Comparison of ENCODE assay signal across 17 cellular contexts in the genomic region with DNA sequence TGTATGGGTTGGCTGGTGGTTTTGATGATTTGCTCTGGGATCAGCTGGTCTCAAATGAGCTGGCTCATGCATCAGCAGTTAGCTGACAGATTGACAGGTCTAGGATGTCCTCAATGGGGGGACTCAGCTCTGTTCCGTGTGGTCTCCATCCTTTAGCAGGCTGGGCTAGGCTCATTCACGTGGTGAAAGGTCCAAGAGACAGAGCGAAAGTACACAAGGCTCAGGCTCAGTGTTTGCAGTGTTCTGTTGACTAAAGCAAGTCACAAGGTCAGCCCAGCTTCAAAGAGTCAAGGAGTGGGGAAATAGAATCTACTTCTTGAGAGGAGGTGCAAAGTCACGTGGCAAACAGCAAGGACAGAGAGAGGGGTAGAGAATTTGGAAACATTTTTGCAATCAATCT.
DNase-seq lines count a peak whose midpoint lies in the region; ATAC-seq, FAIRE-seq and TF ChIP-seq lines count a peak whose summit lies in the region.
"Had no signal": no experiment of that assay in that cellular context is flagged by ENCODE, and none has a peak within 500 bp of the region (broad histone marks: within the 10 kb centered on the region; RNA-seq: fewer than 3 reads in every experiment).

No MANE protein-coding gene starts in this region.

- no peak overlapping the region for H4K5ac ChIP-seq in H1 (ENCODE audit: insufficient read length, low read depth, low read length)

- no peaks in the 10 kb centered on the region for H3K23me2 ChIP-seq in H1 (ENCODE audit: low read depth, low read length)

- H3K79me2 ChIP-seq in MM.1S (ENCODE audit: low read length) (no peaks in the 10 kb centered on the region), H1 (ENCODE audit: control insufficient read depth in 1 of 2, insufficient read depth in 2 of 2, low read length in 2 of 2) (no peaks in the 10 kb centered on the region)

- TF ChIP-seq POLR2A in H1 (IDR thresholded peaks at IDR 0.05; ENCODE audit: control extremely low read depth in 1 of 2, low read depth in 2 of 2, low read length in 2 of 2), result no peak
- TF ChIP-seq POLR2A in stomach (IDR thresholded peaks at IDR 0.05), result no peak

- H3K4ac ChIP-seq in H1 (replicated peaks; ENCODE audit: insufficient read length, low read depth, low read length), result no peak overlapping the region

- H3K9ac ChIP-seq in MM.1S (ENCODE audit: low read length), result no peak overlapping the region
- no peak overlapping the region for H3K9ac ChIP-seq in H1 (replicated peaks in 1 of 4; ENCODE audit: extremely low read depth in 1 of 4, low read depth in 3 of 4, low read length in 3 of 4)
- H3K9ac ChIP-seq: BLaER1 treated with 17β-estradiol and CSF1 and Interleukin-3, amounts not matched to agents 10 nM and 100 nM had no signal

- no peaks in the 10 kb centered on the region for H3K36me3 Mint-ChIP-seq in effector memory CD8-positive, alpha-beta T cell (ENCODE audit: insufficient read depth)
- H3K36me3 Mint-ChIP-seq: CD4-positive, CD25-positive, alpha-beta regulatory T cell had no signal

- peaks cover 12 to 14% of the 10 kb centered on the region in 2 donors for H3K4me1 Mint-ChIP-seq in effector memory CD8-positive, alpha-beta T cell (ENCODE audit: low read depth in 2 of 2)

- H2BK12ac ChIP-seq in H1 (ENCODE audit: low read depth, low read length), result peak overlapping the region; percentile 45; the same call in 1 of the 2 replicates

- H2BK15ac ChIP-seq in H1 (ENCODE audit: low read length), result 0 out of 2 replicates have a peak overlapping the region, but pooled peaks have one; percentile 16

- TF ChIP-seq RAD21 in H1 (IDR thresholded peaks at IDR 0.05 in 1 of 2, conservative IDR thresholded peaks at IDR 0.05 in 1 of 2; ENCODE audit: low read depth in 2 of 2, low read length in 2 of 2), result no peak

- no peak overlapping the region for H2BK120ac ChIP-seq in H1 (replicated peaks; ENCODE audit: low read depth, low read length)

- H3K4me1 ChIP-seq in MM.1S (ENCODE audit: low read length) (no peaks in the 10 kb centered on the region), H1 (replicated peaks in 1 of 4; ENCODE audit: control insufficient read depth in 3 of 4, insufficient read depth in 4 of 4, low read length in 3 of 4) (peaks cover 0 to 5% (median 3%) of the 10 kb centered on the region in 4 experiments; a peak in 5 of 7 replicates), lung (ENCODE audit: control insufficient read depth in 2 of 2, insufficient read depth in 2 of 2, low read length in 2 of 2) (peaks cover 0 to 3% of the 10 kb centered on the region in 2 donors), stomach (peaks cover 0 to 3% (median 0%) of the 10 kb centered on the region in 4 donors)
- H3K4me1 ChIP-seq: BLaER1 treated with 17β-estradiol and CSF1 and Interleukin-3, amounts not matched to agents 10 nM and 100 nM had no signal

- no peak overlapping the region for H3K4me3 Mint-ChIP-seq in effector memory CD8-positive, alpha-beta T cell
- H3K4me3 Mint-ChIP-seq: CD4-positive, CD25-positive, alpha-beta regulatory T cell had no signal

- H2BK5ac ChIP-seq in H1 (ENCODE audit: low read depth, low read length), result 0 out of 2 replicates have a peak overlapping the region, but pooled peaks have one; percentile 32

- DNase-seq in MM.1S (no peak), H1 (ENCODE audit: low read depth in 1 of 2, low spot score in 2 of 2) (no peak), lung (ENCODE audit: low spot score) (no peak), stomach (peak; percentile 26)
- DNase-seq in effector memory CD8-positive, alpha-beta T cell, result no peak
- DNase-seq: ACHN; CD4-positive, CD25-positive, alpha-beta regulatory T cell; DMS79; IMR-90 had no signal

- no peak for FAIRE-seq in H1 (lab: Jason Lieb, UNC)
- FAIRE-seq: GM12892, GM19239, H54 had no signal

- H2AFZ ChIP-seq in MM.1S (ENCODE audit: low read length) (0 out of 2 replicates have a peak overlapping the region, but pooled peaks have one; percentile 24), H1 (ENCODE audit: low read length) (no peak overlapping the region)

- H3K9me3 ChIP-seq in MM.1S (replicated peaks; ENCODE audit: insufficient read depth, low read length), result no peaks in the 10 kb centered on the region
- H3K9me3 ChIP-seq in H1 (ENCODE audit: insufficient read depth in 2 of 2, low read depth in 1 of 2, low read length in 1 of 2), result peaks cover 7% of the 10 kb centered on the region in 2 experiments; a peak in 2 of 4 replicates
- H3K9me3 ChIP-seq in lung (ENCODE audit: control insufficient read depth in 2 of 2, insufficient read depth in 1 of 2, low read length in 1 of 2), result no peaks in the 10 kb centered on the region
- H3K9me3 ChIP-seq in stomach, result no peaks in the 10 kb centered on the region

- no peak overlapping the region for H3K27ac ChIP-seq in MM.1S (ENCODE audit: low read length)
- no peak overlapping the region for H3K27ac ChIP-seq in H1 (ENCODE audit: low read depth, low read length)
- H3K27ac ChIP-seq in lung (ENCODE audit: low read depth in 1 of 2, low read length in 1 of 2), result no peak overlapping the region
- no peak overlapping the region for H3K27ac ChIP-seq in stomach
- H3K27ac ChIP-seq: BLaER1 treated with 17β-estradiol and CSF1 and Interleukin-3, amounts not matched to agents 10 nM and 100 nM; HL-60 had no signal

- H3K18ac ChIP-seq in H1 (ENCODE audit: extremely low read depth, low read length), result no peak overlapping the region

- ATAC-seq in lung (ENCODE audit: insufficient read depth, low FRiP score) (no peak), GM21737 (IDR thresholded peaks at IDR 0.05; ENCODE audit: unreplicated experiment) (no peak), HG03378 (IDR thresholded peaks at IDR 0.05; ENCODE audit: unreplicated experiment) (no peak)
- ATAC-seq in effector memory CD8-positive, alpha-beta T cell (replicated peaks), result no peak
- ATAC-seq: HCT116 had no signal

- no peak for TF ChIP-seq CTCF in MM.1S (IDR thresholded peaks at IDR 0.05; ENCODE audit: low read length)
- no peak for TF ChIP-seq CTCF in H1 (IDR thresholded peaks at IDR 0.05; ENCODE audit: control extremely low read depth in 1 of 3, insufficient read depth in 1 of 3, low read depth in 1 of 3, low read length in 3 of 3)
- no peak for TF ChIP-seq CTCF in lung (IDR thresholded peaks at IDR 0.05; ENCODE audit: control extremely low read depth, extremely low read depth)
- no peak for TF ChIP-seq CTCF in stomach (IDR thresholded peaks at IDR 0.05)

- intact Hi-C loops in stomach (cut with DNase I; ENCODE audit: low total_unique reads), result no loop called here

- CTCF ChIA-PET in H1 (lab: Charles Lee; ENCODE audit: partially characterized antibody), result interaction anchor here (0.9 kb wide), 1 partner anchor 172 kb away, joined by 3 read pairs; no protein-coding TSS in a partner anchor

- H3K4me3 ChIP-seq in MM.1S (ENCODE audit: low read length) (no peak overlapping the region), H1 (ENCODE audit: extremely low read depth in 1 of 4, insufficient read depth in 2 of 4, low read depth in 3 of 4, low read length in 4 of 4) (no peak overlapping the region), lung (peak overlapping the region; percentile 3), stomach (no peak overlapping the region)
- H3K4me3 ChIP-seq: BLaER1 treated with 17β-estradiol and CSF1 and Interleukin-3, amounts not matched to agents 10 nM and 100 nM had no signal

- H4K8ac ChIP-seq in H1 (ENCODE audit: extremely low read depth, insufficient read depth, low read length), result no peak overlapping the region

- WGBS in H1 (ENCODE audit: extremely low coverage in 1 of 2, insufficient coverage in 1 of 2, insufficient read length in 1 of 2, insufficient replicate concordance in 2 of 2, low coverage in 1 of 2, low lambda C conversion rate in 2 of 2, missing lambda C conversion rate in 1 of 2), 2 experiments, result 89% methylated on average over 4 of the region's 4 CpGs; no CpG with 5 or more reads in 1 of the 2 experiments
- WGBS in lung, 2 donors, result 61 to 77% methylated on average over 4 of the region's 4 CpGs
- 32 to 64% (median 45%) methylated on average over 4 of the region's 4 CpGs for WGBS in stomach, 5 donors

- no peak overlapping the region for H3K14ac ChIP-seq in H1 (ENCODE audit: insufficient read length)

- no peak for TF ChIP-seq EP300 in H1 (IDR thresholded peaks at IDR 0.05; ENCODE audit: borderline replicate concordance in 1 of 2, low read depth in 2 of 2, low read length in 2 of 2)
- no peak for TF ChIP-seq EP300 in stomach (IDR thresholded peaks at IDR 0.05)

- H2BK20ac ChIP-seq in H1 (ENCODE audit: low read length), result peak overlapping the region; percentile 44; the same call in 1 of the 2 replicates

- H3K23ac ChIP-seq in H1 (ENCODE audit: insufficient read length), result no peak overlapping the region

- no peak overlapping the region for H3K56ac ChIP-seq in H1 (replicated peaks; ENCODE audit: insufficient read length, low read depth, low read length)

- H3K27me3 ChIP-seq in MM.1S (replicated peaks; ENCODE audit: insufficient read depth, low read length) (no peaks in the 10 kb centered on the region), H1 (replicated peaks in 1 of 4; ENCODE audit: control insufficient read depth in 3 of 4, extremely low read depth in 1 of 4, insufficient read depth in 3 of 4, low read length in 3 of 4) (no peaks in the 10 kb centered on the region), lung (ENCODE audit: control insufficient read depth, insufficient read depth) (no peaks in the 10 kb centered on the region), stomach (no peaks in the 10 kb centered on the region)
- H3K27me3 ChIP-seq: BLaER1 treated with 17β-estradiol and CSF1 and Interleukin-3, amounts not matched to agents 10 nM and 100 nM had no signal

- no peaks in the 10 kb centered on the region for H4K20me1 ChIP-seq in MM.1S (ENCODE audit: insufficient read depth, low read length)
- no peaks in the 10 kb centered on the region for H4K20me1 ChIP-seq in H1 (replicated peaks in 1 of 2; ENCODE audit: control insufficient read depth in 1 of 2, insufficient read depth in 2 of 2, low read length in 2 of 2)
- H4K20me1 ChIP-seq: BLaER1 treated with 17β-estradiol and CSF1 and Interleukin-3, amounts not matched to agents 10 nM and 100 nM had no signal

- H3K27me3 Mint-ChIP-seq in effector memory CD8-positive, alpha-beta T cell, result no peaks in the 10 kb centered on the region

- H3K4me2 ChIP-seq in MM.1S (ENCODE audit: low read depth, low read length) (no peak overlapping the region), H1 (ENCODE audit: insufficient read depth in 1 of 2, low read depth in 2 of 2, low read length in 2 of 2) (no peak overlapping the region)
- H3K4me2 ChIP-seq: BLaER1 treated with 17β-estradiol and CSF1 and Interleukin-3, amounts not matched to agents 10 nM and 100 nM had no signal

- H3K9me3 Mint-ChIP-seq in effector memory CD8-positive, alpha-beta T cell, result no peaks in the 10 kb centered on the region

- H3K27ac Mint-ChIP-seq in effector memory CD8-positive, alpha-beta T cell, result peak overlapping the region in 1 of 2 donors; percentile 8

- no peak overlapping the region for H4K91ac ChIP-seq in H1 (replicated peaks; ENCODE audit: insufficient read length, low read length)

- H2AK5ac ChIP-seq in H1 (ENCODE audit: low read depth, low read length), result peak overlapping the region; percentile 89; the same call in 1 of the 2 replicates

- H3K9me2 ChIP-seq in MM.1S (replicated peaks; ENCODE audit: insufficient read depth, low read length), result no peaks in the 10 kb centered on the region

- POLR2A ChIA-PET in H1 (lab: Charles Lee; ENCODE audit: partially characterized antibody), result no interaction called here

- H3K79me1 ChIP-seq in H1 (ENCODE audit: low read depth, low read length), result no peaks in the 10 kb centered on the region

- no peaks in the 10 kb centered on the region for H3F3A ChIP-seq in MM.1S (ENCODE audit: insufficient read depth, low read length)

- H3K36me3 ChIP-seq in MM.1S (replicated peaks; ENCODE audit: insufficient read depth, low read length), result no peaks in the 10 kb centered on the region
- no peaks in the 10 kb centered on the region for H3K36me3 ChIP-seq in H1 (ENCODE audit: control insufficient read depth in 2 of 4, insufficient read depth in 4 of 4, low read length in 3 of 4)
- H3K36me3 ChIP-seq in lung (ENCODE audit: control insufficient read depth in 2 of 2, insufficient read depth in 2 of 2, low read length in 2 of 2), result no peaks in the 10 kb centered on the region
- no peaks in the 10 kb centered on the region for H3K36me3 ChIP-seq in stomach
- H3K36me3 ChIP-seq: BLaER1 treated with 17β-estradiol and CSF1 and Interleukin-3, amounts not matched to agents 10 nM and 100 nM had no signal
